In the genomic region with DNA sequence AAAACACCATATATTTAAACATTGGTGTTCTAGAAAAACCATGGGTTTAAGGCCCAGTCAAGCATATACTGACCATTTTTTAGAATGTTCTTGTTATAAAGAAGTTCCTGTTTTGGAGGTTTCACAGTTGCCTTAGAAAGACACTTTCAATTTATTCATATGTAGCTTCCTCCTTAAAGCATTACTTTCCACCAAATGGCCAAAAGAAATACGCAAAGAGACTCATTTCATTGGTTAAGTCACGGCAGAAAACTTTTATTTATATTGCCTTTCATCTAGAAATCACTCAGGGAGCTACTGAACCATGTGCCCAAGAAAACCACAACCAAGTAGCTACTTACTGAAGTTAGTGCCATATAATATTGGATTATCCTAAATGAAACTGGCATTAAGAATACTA, we compare ENCODE assay signal across 11 cellular contexts. TPM values are rescaled to one million over a fixed set of nuclear protein-coding genes. Genes with fewer than 3 reads are reported as not detected.
DNase-seq lines count a peak whose midpoint lies in the region; ATAC-seq and TF ChIP-seq lines count a peak whose summit lies in the region.
"Had no signal": no experiment of that assay in that cellular context is flagged by ENCODE, and none has a peak within 500 bp of the region (broad histone marks: within the 10 kb centered on the region; RNA-seq: fewer than 3 reads in every experiment).

No MANE protein-coding gene starts in this region.

- H3K14ac ChIP-seq in mesenchymal stem cell (ENCODE audit: low read length in 2 of 2): no peak overlapping the region

- H3K27ac ChIP-seq in mesenchymal stem cell (ENCODE audit: low read length, poor library complexity, severe bottlenecking) (no peak overlapping the region), testis (no peak overlapping the region)

- H2BK15ac ChIP-seq in mesenchymal stem cell (ENCODE audit: low read depth, poor library complexity, severe bottlenecking): no peak overlapping the region

- no peak overlapping the region for H3K23ac ChIP-seq in mesenchymal stem cell (ENCODE audit: low read length in 2 of 2)

- H3K4me1 Mint-ChIP-seq in effector memory CD8-positive, alpha-beta T cell (ENCODE audit: low read depth in 2 of 2): no peaks in the 10 kb centered on the region

- intact Hi-C loops in lower leg skin (cut with DNase I; ENCODE audit: low total_unique reads) (no loop called here), testis (cut with DNase I; ENCODE audit: low total_unique reads) (no loop called here)

- no peak overlapping the region for H3K9ac ChIP-seq in mesenchymal stem cell (ENCODE audit: low read length)

- H2BK5ac ChIP-seq in mesenchymal stem cell (ENCODE audit: low read depth, low read length, poor library complexity, severe bottlenecking): no peak overlapping the region

- no peak for TF ChIP-seq POLR2A in lower leg skin (IDR thresholded peaks at IDR 0.05)
- no peak for TF ChIP-seq POLR2A in testis (IDR thresholded peaks at IDR 0.05)

- no peak overlapping the region for H3K27ac Mint-ChIP-seq in effector memory CD8-positive, alpha-beta T cell
- H3K27ac Mint-ChIP-seq: activated T-cell treated with anti-CD3 and anti-CD28 coated beads, Interleukin-2, amount 50 U/mL, for 24 hours had no signal

- no peak overlapping the region for H3K4ac ChIP-seq in mesenchymal stem cell (ENCODE audit: low read depth in 1 of 2, low read length in 2 of 2)

- H2AFZ ChIP-seq in mesenchymal stem cell (ENCODE audit: low read depth, low read length): no peak overlapping the region

- H3K4me3 ChIP-seq in mesenchymal stem cell (ENCODE audit: insufficient read depth in 1 of 2, low read depth in 1 of 2, low read length in 2 of 2) (no peak overlapping the region), lower leg skin (ENCODE audit: low read depth, poor library complexity, severe bottlenecking) (no peak overlapping the region), testis (no peak overlapping the region)

- TF ChIP-seq CTCF in lower leg skin (IDR thresholded peaks at IDR 0.05) (no peak), testis (IDR thresholded peaks at IDR 0.05) (no peak)

- H3K79me1 ChIP-seq in mesenchymal stem cell (replicated peaks; ENCODE audit: low read length, poor library complexity, severe bottlenecking): no peaks in the 10 kb centered on the region

- H3K27me3 ChIP-seq in mesenchymal stem cell (ENCODE audit: control insufficient read depth in 1 of 2, insufficient read depth in 1 of 2, low read length in 2 of 2) (no peaks in the 10 kb centered on the region), testis (no peaks in the 10 kb centered on the region)

- H4K8ac ChIP-seq in mesenchymal stem cell (ENCODE audit: low read length): no peak overlapping the region

- ATAC-seq in GM18517 (IDR thresholded peaks at IDR 0.05; ENCODE audit: unreplicated experiment) (peak; percentile 98), GM21526 (IDR thresholded peaks at IDR 0.05; ENCODE audit: low FRiP score, unreplicated experiment) (peak; percentile 98), HG03280 (IDR thresholded peaks at IDR 0.05; ENCODE audit: unreplicated experiment) (peak; percentile 77)
- peak; percentile 41 for ATAC-seq in effector memory CD8-positive, alpha-beta T cell (replicated peaks)

- no peaks in the 10 kb centered on the region for H3K9me3 Mint-ChIP-seq in effector memory CD8-positive, alpha-beta T cell
- H3K9me3 Mint-ChIP-seq: activated T-cell treated with anti-CD3 and anti-CD28 coated beads, Interleukin-2, amount 50 U/mL, for 24 hours had no signal

- no peak for DNase-seq in effector memory CD8-positive, alpha-beta T cell
- DNase-seq in mesenchymal stem cell (no peak), lower leg skin (ENCODE audit: low spot score in 2 of 2) (no peak), iPS-NIHi11 (ENCODE audit: low spot score) (no peak), testis (no peak)
- DNase-seq: activated T-cell treated with anti-CD3 and anti-CD28 coated beads, Interleukin-2, amount 50 U/mL, for 24 hours; SHP77; stimulated activated naive CD4-positive, alpha-beta T cell had no signal

- no peaks in the 10 kb centered on the region for H3K36me3 Mint-ChIP-seq in effector memory CD8-positive, alpha-beta T cell (ENCODE audit: insufficient read depth)

- no peak overlapping the region for H2BK120ac ChIP-seq in mesenchymal stem cell (ENCODE audit: low read depth, low read length)

- H3K4me2 ChIP-seq in mesenchymal stem cell (ENCODE audit: low read length, poor library complexity, severe bottlenecking): no peak overlapping the region

- no peak overlapping the region for H2BK12ac ChIP-seq in mesenchymal stem cell (ENCODE audit: low read length in 2 of 2)

- H4K91ac ChIP-seq in mesenchymal stem cell (ENCODE audit: low read length): no peak overlapping the region

- H3K9me3 ChIP-seq in mesenchymal stem cell (ENCODE audit: control insufficient read depth, low read length) (no peaks in the 10 kb centered on the region), testis (no peaks in the 10 kb centered on the region)

- H3K27me3 Mint-ChIP-seq in effector memory CD8-positive, alpha-beta T cell: peaks cover 17 to 35% of the 10 kb centered on the region in 2 donors

- H3K4me3 Mint-ChIP-seq in effector memory CD8-positive, alpha-beta T cell: no peak overlapping the region
- H3K4me3 Mint-ChIP-seq: activated T-cell treated with anti-CD3 and anti-CD28 coated beads, Interleukin-2, amount 50 U/mL, for 24 hours had no signal

- H3K4me1 ChIP-seq in mesenchymal stem cell (ENCODE audit: control insufficient read depth, insufficient read depth, low read depth, low read length): no peaks in the 10 kb centered on the region
- no peaks in the 10 kb centered on the region for H3K4me1 ChIP-seq in testis

- no peaks in the 10 kb centered on the region for H3K36me3 ChIP-seq in mesenchymal stem cell (ENCODE audit: control insufficient read depth in 1 of 2, insufficient read depth in 2 of 2, low read depth in 1 of 2, low read length in 2 of 2)
- H3K36me3 ChIP-seq in testis (ENCODE audit: low read depth, missing control alignments): no peaks in the 10 kb centered on the region

- no peak overlapping the region for H2AK5ac ChIP-seq in mesenchymal stem cell (ENCODE audit: low read length, severe bottlenecking)

- no peak overlapping the region for H3K18ac ChIP-seq in mesenchymal stem cell (ENCODE audit: low read depth in 1 of 2, low read length in 2 of 2)

- WGBS in mesenchymal stem cell: 85% methylated on average over 2 of the region's 2 CpGs
- WGBS in lower leg skin, 2 donors: 64 to 69% methylated on average over 2 of the region's 2 CpGs
- WGBS in testis, 2 donors: 71 to 85% methylated on average over 2 of the region's 2 CpGs

RNA-seq across cellular contexts. Expression of a gene that starts 40.0 kb away (rescaled TPM):
- not detected for polyA plus RNA-seq in mesenchymal stem cell (2013, experiment 1 of 2)
- not detected for polyA plus RNA-seq in mesenchymal stem cell (2013, experiment 2 of 2)
- total RNA-seq in lower leg skin (1 to 10 TPM; 2.0 to 6.8 (median 5.4) TPM), testis (1 to 10 TPM; 2.5 to 3.7 TPM)
- 31.2 TPM for polyA plus RNA-seq in testis (ENCODE audit: insufficient read depth, low read depth, low replicate concordance)

Comparison
In these comparisons a context has a peak if more than half of its experiments do, and no peak if none do; other contexts are left out.
1. ATAC-seq: peak in every context shown above with its lines; median percentile 98 in GM18517; 98 in GM21526; 77 in HG03280; 41 in effector memory CD8-positive, alpha-beta T cell.